8 cellular contexts compared by ENCODE assay signal in genomic region chr20:48769111-48769879, GRCh38. TPM values are rescaled to one million over a fixed set of nuclear protein-coding genes. Genes with fewer than 3 reads are reported as not detected.
DNase-seq lines count a peak whose midpoint lies in the region; ATAC-seq and TF ChIP-seq lines count a peak whose summit lies in the region.

No MANE protein-coding gene starts in this region.

- no peaks in the 10 kb centered on the region for H3K36me3 ChIP-seq in esophagus squamous epithelium

- intact Hi-C loops in esophagus squamous epithelium (cut with DNase I), result no loop called here

- peak; percentile 58 for ATAC-seq in HG03045 (IDR thresholded peaks at IDR 0.05; ENCODE audit: unreplicated experiment)
- no peak for ATAC-seq in left lobe of liver

- 34 to 42% methylated on average over 9 to 12 of the region's 19 CpGs for WGBS in esophagus squamous epithelium, 2 donors

- TF ChIP-seq POLR2A in erythroblast (IDR thresholded peaks at IDR 0.05; ENCODE audit: low read length) (no peak), esophagus squamous epithelium (IDR thresholded peaks at IDR 0.05) (no peak)

- H3K4me3 ChIP-seq in esophagus squamous epithelium, result no peak overlapping the region

- H3K27me3 ChIP-seq in esophagus squamous epithelium, result peaks cover 0 to 34% (median 0%) of the 10 kb centered on the region in 4 donors

- H3K27ac ChIP-seq in esophagus squamous epithelium, result peak overlapping the region in 1 of 4 donors; percentile 29

- in situ Hi-C loops in ACHN (cut with HindIII; ENCODE audit: low pct_ligation_motif_present, low pct_unique_long_range_greater_than_20kb, low sequenced_read_pairs), result no loop called here

- no peaks in the 10 kb centered on the region for H3K9me3 ChIP-seq in esophagus squamous epithelium

- TF ChIP-seq CTCF in esophagus squamous epithelium (IDR thresholded peaks at IDR 0.05), result no peak

- DNase-seq in activated CD4-positive, alpha-beta T cell treated with anti-CD3 and anti-CD28 coated beads, Interleukin-2, amount 50 U/mL, for 4 hours, result peak; percentile 93 to 94
- DNase-seq in erythroblast (lab: John Stamatoyannopoulos, UW) (peak; percentile 34 to 43), mesenteric fat pad (ENCODE audit: low spot score) (no peak), esophagus squamous epithelium (lab: John Stamatoyannopoulos, UW) (no peak), ACHN (no peak), left lobe of liver (ENCODE audit: low spot score) (no peak)
- peak; percentile 63 for DNase-seq in stimulated activated CD8-positive, alpha-beta memory T cell treated with anti-CD3 and anti-CD28 coated beads, Interleukin-15, amount 100 ng/mL, for 24 hours (ENCODE audit: low read depth)

- H3K4me1 ChIP-seq in esophagus squamous epithelium, result peaks cover 4 to 47% (median 5%) of the 10 kb centered on the region in 3 donors

RNA-seq across cellular contexts. Expression of gene PREX1, which starts 58.5 kb away (rescaled TPM):
- total RNA-seq in mesenteric fat pad, result 44.0 TPM
- total RNA-seq in esophagus squamous epithelium, result 10 to 100 TPM in 2 of 4 donors, 1 to 10 TPM in 2; 4.9 to 25.9 (median 8.9) TPM
- total RNA-seq in left lobe of liver, result 5.8 TPM

Comparison
In these comparisons a context has a peak if more than half of its experiments do, and no peak if none do; other contexts are left out.
1. DNase-seq: peak in activated CD4-positive, alpha-beta T cell treated with anti-CD3 and anti-CD28 coated beads, Interleukin-2, amount 50 U/mL, for 4 hours (2 of 2), erythroblast (2 of 2) and stimulated activated CD8-positive, alpha-beta memory T cell treated with anti-CD3 and anti-CD28 coated beads, Interleukin-15, amount 100 ng/mL, for 24 hours (single experiment); none in mesenteric fat pad (single experiment), esophagus squamous epithelium (single experiment), ACHN (single experiment) and left lobe of liver (single experiment).